ENCODE assay signal across 9 cellular contexts in genomic region chrX:120310861-120311631, GRCh38. TPM values are rescaled to one million over a fixed set of nuclear protein-coding genes. Genes with fewer than 3 reads are reported as not detected.
DNase-seq lines count a peak whose midpoint lies in the region; ATAC-seq and TF ChIP-seq lines count a peak whose summit lies in the region.
"Had no signal": no experiment of that assay in that cellular context is flagged by ENCODE, and none has a peak within 500 bp of the region (broad histone marks: within the 10 kb centered on the region; RNA-seq: fewer than 3 reads in every experiment).

Gene TMEM255A, minus strand, starts transcription at chrX:120311461. Its CDS starts 152 bp downstream, at chrX:120311309.

- H3K27me3 Mint-ChIP-seq in brain = peaks cover 52% of the 10 kb centered on the region

- TF ChIP-seq EP300 in suprapubic skin (IDR thresholded peaks at IDR 0.05) = no peak

- H3K9ac ChIP-seq in ES-I3 (ENCODE audit: low read depth, low read length) = peak within 1 kb of the TSS; percentile 51; the same call in 1 of the 2 replicates

- H3K4me3 Mint-ChIP-seq in brain = peak within 1 kb of the TSS; percentile 85 to 90 (median 87)

- peak; percentile 54 for DNase-seq in NCI-H1105 treated with DMSO at 0.1 percent for 48 hours (lab: John Stamatoyannopoulos, UW)
- no peak for DNase-seq in left lobe of liver (ENCODE audit: low spot score)
- DNase-seq in suprapubic skin (ENCODE audit: low spot score in 2 of 2) = peak in 1 of 2 donors; percentile 56
- DNase-seq in SW480 (ENCODE audit: low spot score) = no peak

- 30% methylated on average over 34 of the region's 48 CpGs for WGBS in suprapubic skin

- H3K4me1 Mint-ChIP-seq in brain = peaks cover 20% of the 10 kb centered on the region

- H3K36me3 Mint-ChIP-seq in brain = no peaks in the 10 kb centered on the region

- H3K36me3 ChIP-seq in ES-I3 (ENCODE audit: insufficient read depth, low read length) = no peaks in the 10 kb centered on the region
- no peaks in the 10 kb centered on the region for H3K36me3 ChIP-seq in suprapubic skin

- no peaks in the 10 kb centered on the region for H3K9me3 ChIP-seq in ES-I3 (ENCODE audit: control insufficient read depth, insufficient read depth, low read length)
- H3K9me3 ChIP-seq in suprapubic skin = no peaks in the 10 kb centered on the region

- peak within 1 kb of the TSS in 4 of 5 experiments; percentile 55 to 75 (median 66) for H3K27ac Mint-ChIP-seq in brain

- ATAC-seq in left lobe of liver (peak; percentile 10), GM19397 (IDR thresholded peaks at IDR 0.05; ENCODE audit: unreplicated experiment) (no peak), GM19452 (IDR thresholded peaks at IDR 0.05; ENCODE audit: unreplicated experiment) (no peak)

- H3K4me1 ChIP-seq in ES-I3 (ENCODE audit: insufficient read depth, low read length) (peaks cover 12% of the 10 kb centered on the region), suprapubic skin (peaks cover 18% of the 10 kb centered on the region)

- peaks cover 0 to 6% (median 0%) of the 10 kb centered on the region in 5 experiments for H3K9me3 Mint-ChIP-seq in brain

- H3K27ac ChIP-seq in suprapubic skin = no peak within 1 kb of the TSS

- no peaks in the 10 kb centered on the region for H3K27me3 ChIP-seq in suprapubic skin

- H3K4me3 ChIP-seq in suprapubic skin = peak within 1 kb of the TSS; percentile 50

- TF ChIP-seq CTCF in brain (conservative IDR thresholded peaks at IDR 0.05) (no peak), suprapubic skin (IDR thresholded peaks at IDR 0.05) (no peak)

- no peak for TF ChIP-seq POLR2A in suprapubic skin (IDR thresholded peaks at IDR 0.05)

RNA-seq across cellular contexts. Expression of gene TMEM255A, which starts in this region (rescaled TPM):
- polyA plus RNA-seq in brain (ENCODE audit: insufficient read depth, low read depth, low replicate concordance) = 1.4 TPM
- total RNA-seq in left lobe of liver (0.05 TPM), suprapubic skin (1 to 10 TPM in 3 of 4 donors, under 1 TPM in 1; 0.72 to 1.7 (median 1.6) TPM)
- total RNA-seq: T-helper 2 cell treated with Interferon-gamma antibody and Interleukin-4, amounts not matched to agents 100 ng/mL and 5 ng/mL, for 36 hours had no signal

Comparison
In these comparisons a context has a peak if more than half of its experiments do, and no peak if none do; other contexts are left out.
1. Peak in ATAC-seq in left lobe of liver; RNA of the gene not detected or under 1 TPM.